7 cellular contexts compared by ENCODE assay signal in genomic region chr7:2609646-2610045, GRCh38. TPM values are rescaled to one million over a fixed set of nuclear protein-coding genes. Genes with fewer than 3 reads are reported as not detected.
DNase-seq lines count a peak whose midpoint lies in the region; ATAC-seq and TF ChIP-seq lines count a peak whose summit lies in the region.
"Not testable (repeated sequence)": the region's sequence is repeated elsewhere in the genome, so short reads cannot be mapped to it uniquely, and the experiment has no call there.

No MANE protein-coding gene starts in this region.

- H3K23ac ChIP-seq in mesendoderm (ENCODE audit: low read length), result not testable (repeated sequence)

- H3K4me1 Mint-ChIP-seq in CD14-positive monocyte, result peaks cover 70% of the 10 kb centered on the region
- H3K4me1 Mint-ChIP-seq in stimulated activated naive B cell treated with anti-CD40 and anti-IgM and Interleukin-4, amounts not matched to agents 10 μg/mL and 1 μg/mL and 100 μg/mL, for 72 hours, result peaks cover 23 to 41% of the 10 kb centered on the region in 2 donors

- H3K4me3 ChIP-seq in colonic mucosa; left ventricle myocardium inferior; mesendoderm (ENCODE audit: low read length); sigmoid colon: not testable (repeated sequence)

- not testable (repeated sequence) for TF ChIP-seq CTCF in CD14-positive monocyte (IDR thresholded peaks at IDR 0.05); colonic mucosa (IDR thresholded peaks at IDR 0.05); left ventricle myocardium inferior (IDR thresholded peaks at IDR 0.05; ENCODE audit: borderline replicate concordance); sigmoid colon (IDR thresholded peaks at IDR 0.05)

- TF ChIP-seq POLR2A in sigmoid colon (IDR thresholded peaks at IDR 0.05), result not testable (repeated sequence)

- H3K27ac Mint-ChIP-seq in CD14-positive monocyte, result peak overlapping the region; percentile 94 to 99 (median 95)
- peak overlapping the region; percentile 87 for H3K27ac Mint-ChIP-seq in stimulated activated naive B cell treated with anti-CD40 and anti-IgM and Interleukin-4, amounts not matched to agents 10 μg/mL and 1 μg/mL and 100 μg/mL, for 72 hours

- H3K36me3 Mint-ChIP-seq in CD14-positive monocyte, result peaks cover 8 to 22% of the 10 kb centered on the region in 2 donors
- not testable (repeated sequence) for H3K36me3 Mint-ChIP-seq in stimulated activated naive B cell treated with anti-CD40 and anti-IgM and Interleukin-4, amounts not matched to agents 10 μg/mL and 1 μg/mL and 100 μg/mL, for 72 hours

- not testable (repeated sequence) for H4K8ac ChIP-seq in mesendoderm (ENCODE audit: low read depth, low read length)

- H3K4me2 ChIP-seq in mesendoderm (ENCODE audit: low read length), result not testable (repeated sequence)

- not testable (repeated sequence) for H3K27me3 Mint-ChIP-seq in CD14-positive monocyte (ENCODE audit: low read depth in 3 of 3); stimulated activated naive B cell treated with anti-CD40 and anti-IgM and Interleukin-4, amounts not matched to agents 10 μg/mL and 1 μg/mL and 100 μg/mL, for 72 hours

- H3K9me3 Mint-ChIP-seq in CD14-positive monocyte; stimulated activated naive B cell treated with anti-CD40 and anti-IgM and Interleukin-4, amounts not matched to agents 10 μg/mL and 1 μg/mL and 100 μg/mL, for 72 hours: not testable (repeated sequence)

- not testable (repeated sequence) for H3K79me1 ChIP-seq in mesendoderm (ENCODE audit: low read length)

- not testable (repeated sequence) for H3K27me3 ChIP-seq in colonic mucosa; left ventricle myocardium inferior (ENCODE audit: low read depth); mesendoderm (ENCODE audit: insufficient read depth, low read length, poor library complexity); sigmoid colon

- not testable (repeated sequence) for H3K79me2 ChIP-seq in mesendoderm (ENCODE audit: control insufficient read depth, insufficient read depth, low read length)

- TF ChIP-seq EP300 in sigmoid colon (IDR thresholded peaks at IDR 0.05), result not testable (repeated sequence)

- H3K4me3 Mint-ChIP-seq in CD14-positive monocyte, result peak overlapping the region; percentile 77 to 88
- H3K4me3 Mint-ChIP-seq in stimulated activated naive B cell treated with anti-CD40 and anti-IgM and Interleukin-4, amounts not matched to agents 10 μg/mL and 1 μg/mL and 100 μg/mL, for 72 hours, result peak overlapping the region in 1 of 2 donors; percentile 83

- not testable (repeated sequence) for H3K18ac ChIP-seq in mesendoderm (ENCODE audit: low read length)

- peak overlapping the region; percentile 58 for H2BK5ac ChIP-seq in mesendoderm (ENCODE audit: low read length)

- H3K36me3 ChIP-seq in colonic mucosa; left ventricle myocardium inferior; mesendoderm (ENCODE audit: control insufficient read depth, insufficient read depth, low read length); sigmoid colon: not testable (repeated sequence)

- not testable (repeated sequence) for H2BK15ac ChIP-seq in mesendoderm (replicated peaks; ENCODE audit: low read depth)

- H2BK120ac ChIP-seq in mesendoderm (ENCODE audit: low read depth, low read length), result not testable (repeated sequence)

- DNase-seq in CD14-positive monocyte (ENCODE audit: low spot score); colonic mucosa; left ventricle myocardium inferior; mesendoderm; sigmoid colon; stimulated activated naive B cell treated with anti-CD40 and anti-IgM and Interleukin-4, amounts not matched to agents 10 μg/mL and 1 μg/mL and 100 μg/mL, for 72 hours: not testable (repeated sequence)
- peak; percentile 41 for DNase-seq in NCI-H2107 treated with DMSO at 0.1 percent for 48 hours (lab: John Stamatoyannopoulos, UW; ENCODE audit: unreplicated experiment)

- not testable (repeated sequence) for H4K5ac ChIP-seq in mesendoderm (ENCODE audit: low read length)

- peak overlapping the region; percentile 83 for H2AK5ac ChIP-seq in mesendoderm (ENCODE audit: low read length)

- WGBS in mesendoderm (ENCODE audit: extremely low coverage, insufficient coverage, low lambda C conversion rate), result no CpG with 5 or more reads among the region's 6 CpGs
- 94 to 96% methylated on average over 6 of the region's 6 CpGs for WGBS in sigmoid colon, 2 donors

- not testable (repeated sequence) for ATAC-seq in stimulated activated naive B cell treated with anti-CD40 and anti-IgM and Interleukin-4, amounts not matched to agents 10 μg/mL and 1 μg/mL and 100 μg/mL, for 72 hours (replicated peaks)

- H3K9me3 ChIP-seq in colonic mucosa; left ventricle myocardium inferior (replicated peaks); sigmoid colon: not testable (repeated sequence)

- intact Hi-C loops in CD14-positive monocyte (cut with micrococcal nuclease), result loop anchor here (5.0 kb wide), 3 partner anchors 33 to 47 kb away; no protein-coding TSS in a partner anchor
- intact Hi-C loops in colonic mucosa (cut with DNase I); left ventricle myocardium inferior (cut with micrococcal nuclease); sigmoid colon (cut with DNase I): not testable (repeated sequence)

- H3K56ac ChIP-seq in mesendoderm (ENCODE audit: low read length), result peak overlapping the region; percentile 57

- H3K4ac ChIP-seq in mesendoderm (ENCODE audit: low read depth, low read length), result peak overlapping the region; percentile 82

- H3K9ac ChIP-seq in colonic mucosa (ENCODE audit: low read depth in 2 of 2, low read length in 2 of 2), result peak overlapping the region in 1 of 2 donors; percentile 2
- H3K9ac ChIP-seq in mesendoderm (ENCODE audit: low read length), result not testable (repeated sequence)

- peak overlapping the region; percentile 22 for H3K27ac ChIP-seq in colonic mucosa
- H3K27ac ChIP-seq in left ventricle myocardium inferior (replicated peaks), result peak overlapping the region; percentile 51
- H3K27ac ChIP-seq in mesendoderm (ENCODE audit: low read depth, low read length), result not testable (repeated sequence)
- peak overlapping the region in 3 of 4 donors; percentile 27 to 57 (median 32) for H3K27ac ChIP-seq in sigmoid colon

- H3K4me1 ChIP-seq in colonic mucosa, result not testable (repeated sequence)
- peaks cover 64% of the 10 kb centered on the region for H3K4me1 ChIP-seq in left ventricle myocardium inferior
- peaks cover 20% of the 10 kb centered on the region for H3K4me1 ChIP-seq in mesendoderm (ENCODE audit: control insufficient read depth, low read depth, low read length)
- peaks cover 0 to 16% (median 14%) of the 10 kb centered on the region in 4 donors for H3K4me1 ChIP-seq in sigmoid colon

RNA-seq across cellular contexts. Expression of gene TTYH3, which starts 22.1 kb away (rescaled TPM):
- polyA plus RNA-seq in CD14-positive monocyte, result 10 to 100 TPM; 13.4 to 17.4 TPM
- 10 to 100 TPM; 50.0 to 59.5 TPM for total RNA-seq in colonic mucosa
- 10.9 TPM for total RNA-seq in left ventricle myocardium inferior
- 98.9 TPM for polyA plus RNA-seq in mesendoderm (2013, experiment 1 of 2)
- 97.0 TPM for polyA plus RNA-seq in mesendoderm (2013, experiment 2 of 2)
- 10 to 100 TPM; 10.2 to 19.4 (median 13.0) TPM for total RNA-seq in sigmoid colon
- 10 to 100 TPM in 2 of 3 donors, 1 to 10 TPM in 1; 5.4 to 41.7 (median 21.3) TPM for polyA plus RNA-seq in sigmoid colon

RNA-seq across cellular contexts. Expression of gene IQCE, which starts 50.9 kb away (rescaled TPM):
- 1 to 10 TPM; 1.8 to 3.0 TPM for polyA plus RNA-seq in CD14-positive monocyte
- total RNA-seq in colonic mucosa, result 10 to 100 TPM; 23.2 to 36.3 TPM
- total RNA-seq in left ventricle myocardium inferior, result 11.5 TPM
- 3.1 TPM for polyA plus RNA-seq in mesendoderm (2013, experiment 1 of 2)
- 2.8 TPM for polyA plus RNA-seq in mesendoderm (2013, experiment 2 of 2)
- 10 to 100 TPM in 2 of 4 donors, 1 to 10 TPM in 2; 6.4 to 22.4 (median 11.8) TPM for total RNA-seq in sigmoid colon
- 10 to 100 TPM in 1 of 3 donors, 1 to 10 TPM in 2; 8.1 to 19.6 (median 9.6) TPM for polyA plus RNA-seq in sigmoid colon

RNA-seq across cellular contexts. Expression of gene BRAT1, which starts 54.3 kb away (rescaled TPM):
- polyA plus RNA-seq in CD14-positive monocyte, result 10 to 100 TPM; 31.6 to 32.5 TPM
- 10 to 100 TPM; 19.3 to 40.0 TPM for total RNA-seq in colonic mucosa
- total RNA-seq in left ventricle myocardium inferior, result 13.7 TPM
- polyA plus RNA-seq in mesendoderm (2013, experiment 1 of 2), result 18.2 TPM
- 18.3 TPM for polyA plus RNA-seq in mesendoderm (2013, experiment 2 of 2)
- 10 to 100 TPM; 17.8 to 24.6 (median 22.1) TPM for total RNA-seq in sigmoid colon
- polyA plus RNA-seq in sigmoid colon, result 10 to 100 TPM in 2 of 3 donors, 1 to 10 TPM in 1; 9.6 to 25.9 (median 11.3) TPM
